In the genomic region with DNA sequence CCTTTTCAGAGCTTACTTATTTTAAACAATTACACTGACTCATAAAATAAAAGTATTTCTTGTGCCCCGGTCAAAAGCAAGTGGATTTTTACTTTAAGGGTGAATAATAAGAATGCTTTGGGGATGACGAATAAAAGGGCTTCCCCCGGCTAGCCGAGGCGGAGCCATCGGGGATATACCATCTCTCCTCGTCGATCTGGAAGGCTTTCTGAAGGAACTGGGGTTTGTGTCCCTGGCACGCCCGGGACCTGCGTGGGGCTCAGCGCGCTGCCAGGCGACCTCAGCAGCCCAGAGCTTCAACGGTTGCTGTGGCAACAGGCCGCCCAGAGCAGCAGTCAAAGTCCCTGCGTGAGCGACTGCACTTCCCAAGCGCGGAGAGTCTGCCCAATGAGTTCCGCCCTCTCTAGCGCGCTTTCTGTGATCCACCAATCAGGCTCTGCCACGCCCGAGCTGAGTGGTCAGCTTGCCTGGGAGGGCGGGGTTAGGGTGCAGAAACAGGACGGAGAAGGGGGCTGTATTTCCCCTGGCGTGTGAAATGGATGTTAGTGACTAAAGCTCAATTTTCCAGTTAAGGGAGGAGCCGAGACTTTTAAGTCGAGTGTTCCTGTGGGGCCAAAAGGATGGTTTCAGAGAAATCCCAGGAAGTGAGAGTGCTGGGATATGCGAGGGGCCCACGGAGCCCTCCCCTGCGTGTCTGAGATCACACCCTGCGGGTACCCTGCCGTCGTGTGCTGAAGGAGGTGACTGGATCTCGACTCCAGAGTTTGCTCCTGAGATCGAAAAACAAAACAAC, we compare ENCODE assay signal across 8 cellular contexts. TPM values are rescaled to one million over a fixed set of nuclear protein-coding genes. Genes with fewer than 3 reads are reported as not detected.
DNase-seq lines count a peak whose midpoint lies in the region; ATAC-seq, FAIRE-seq and TF ChIP-seq lines count a peak whose summit lies in the region.

No MANE protein-coding gene starts in this region.

- FAIRE-seq in GM12892 (lab: Jason Lieb, UNC), result peak; percentile 97

- H3K27ac ChIP-seq in left ventricle myocardium inferior (replicated peaks), result peak overlapping the region; percentile 61
- H3K27ac ChIP-seq in upper lobe of right lung, result peak overlapping the region; percentile 64

- H3K36me3 ChIP-seq in left ventricle myocardium inferior (no peaks in the 10 kb centered on the region), upper lobe of right lung (no peaks in the 10 kb centered on the region)

- TF ChIP-seq CTCF in left ventricle myocardium inferior (IDR thresholded peaks at IDR 0.05; ENCODE audit: borderline replicate concordance) (no peak), upper lobe of right lung (IDR thresholded peaks at IDR 0.05) (no peak)

- intact Hi-C loops in left ventricle myocardium inferior (cut with micrococcal nuclease), result no loop called here
- intact Hi-C loops in posterior vena cava (cut with DNase I), result no loop called here
- intact Hi-C loops in upper lobe of right lung (cut with DNase I), result no loop called here

- H3K4me3 ChIP-seq in left ventricle myocardium inferior (peak overlapping the region; percentile 74), upper lobe of right lung (peak overlapping the region; percentile 63)

- H3K9me3 ChIP-seq in left ventricle myocardium inferior (replicated peaks) (no peaks in the 10 kb centered on the region), upper lobe of right lung (no peaks in the 10 kb centered on the region)

- H3K27me3 ChIP-seq in left ventricle myocardium inferior (ENCODE audit: low read depth), result peaks cover 19% of the 10 kb centered on the region
- H3K27me3 ChIP-seq in upper lobe of right lung, result peaks cover 4% of the 10 kb centered on the region

- peak; percentile 78 for DNase-seq in GM12892 (ENCODE audit: insufficient read length)
- peak; percentile 96 for DNase-seq in NCI-H1436 (lab: John Stamatoyannopoulos, UW)
- DNase-seq in T-helper 1 cell, result peak; percentile 71 to 94 (median 84)
- peak; percentile 45 to 98 (median 92) for DNase-seq in amygdala (lab: John Stamatoyannopoulos, UW)
- DNase-seq in left ventricle myocardium inferior, result peak; percentile 96
- DNase-seq in posterior vena cava (ENCODE audit: low spot score), result peak; percentile 99
- peak; percentile 98 for DNase-seq in upper lobe of right lung

- peak; percentile 95 for ATAC-seq in HG02840 (IDR thresholded peaks at IDR 0.05; ENCODE audit: low FRiP score, unreplicated experiment)
- peak; percentile 99 for ATAC-seq in upper lobe of right lung

- H3K4me1 ChIP-seq in left ventricle myocardium inferior (peaks cover 14% of the 10 kb centered on the region), upper lobe of right lung (peaks cover 11% of the 10 kb centered on the region)

- TF ChIP-seq POLR2A in GM12892 (IDR thresholded peaks at IDR 0.05; ENCODE audit: low read depth, low read length), result peak; percentile 32; the same call in 1 of the 2 replicates

RNA-seq across cellular contexts. Expression of gene MGST3, which starts 33.0 kb away (rescaled TPM):
- polyA plus RNA-seq in GM12892 (2012; ENCODE audit: missing spikeins), result 69.8 TPM
- total RNA-seq in left ventricle myocardium inferior (718 TPM), posterior vena cava (100 to 1,000 TPM; 193 to 230 TPM), upper lobe of right lung (181 TPM)

RNA-seq across cellular contexts. Expression of gene LRRC52, which starts 54.3 kb away (rescaled TPM):
- not detected for polyA plus RNA-seq in GM12892 (2012; ENCODE audit: missing spikeins)
- total RNA-seq in left ventricle myocardium inferior (1.8 TPM), posterior vena cava (not detected), upper lobe of right lung (0.87 TPM)

Comparison
In these comparisons a context has a peak if more than half of its experiments do, and no peak if none do; other contexts are left out.
1. Peak in every context shown above with its lines: DNase-seq, ATAC-seq, H3K4me3 ChIP-seq and H3K27ac ChIP-seq.